ENCODE assay signal across 8 cellular contexts in genomic region chr17:15262291-15263205, GRCh38. TPM values are rescaled to one million over a fixed set of nuclear protein-coding genes. Genes with fewer than 3 reads are reported as not detected.
DNase-seq lines count a peak whose midpoint lies in the region; ATAC-seq lines count a peak whose summit lies in the region.

No MANE protein-coding gene starts in this region.

- no peaks in the 10 kb centered on the region for H3K9me3 Mint-ChIP-seq in activated T-cell treated with anti-CD3 and anti-CD28 coated beads, Interleukin-2, amount 50 U/mL, for 24 hours
- no peaks in the 10 kb centered on the region for H3K9me3 Mint-ChIP-seq in activated T-helper 2 cell treated with anti-CD3 and anti-CD28 coated beads, Interferon-gamma antibody, Interleukin-2, Interleukin-4, amounts not matched to agents 10 μg/mL and 5 μg/mL and 100 μg/mL, durations not matched to agents 14 hours and 24 hours and 36 hours

- peak overlapping the region; percentile 40 for H3K4me3 Mint-ChIP-seq in activated T-cell treated with anti-CD3 and anti-CD28 coated beads, Interleukin-2, amount 50 U/mL, for 24 hours
- peak overlapping the region; percentile 61 for H3K4me3 Mint-ChIP-seq in activated T-helper 2 cell treated with anti-CD3 and anti-CD28 coated beads, Interferon-gamma antibody, Interleukin-2, Interleukin-4, amounts not matched to agents 10 μg/mL and 5 μg/mL and 100 μg/mL, durations not matched to agents 14 hours and 24 hours and 36 hours (ENCODE audit: low read depth)

- peaks cover 22% of the 10 kb centered on the region for H3K4me1 Mint-ChIP-seq in activated T-cell treated with anti-CD3 and anti-CD28 coated beads, Interleukin-2, amount 50 U/mL, for 24 hours (ENCODE audit: low read depth)
- H3K4me1 Mint-ChIP-seq in activated T-helper 2 cell treated with anti-CD3 and anti-CD28 coated beads, Interferon-gamma antibody, Interleukin-2, Interleukin-4, amounts not matched to agents 10 μg/mL and 5 μg/mL and 100 μg/mL, durations not matched to agents 14 hours and 24 hours and 36 hours (ENCODE audit: low read depth) = peaks cover 11% of the 10 kb centered on the region

- H3K27ac Mint-ChIP-seq in activated T-cell treated with anti-CD3 and anti-CD28 coated beads, Interleukin-2, amount 50 U/mL, for 24 hours = no peak overlapping the region
- no peak overlapping the region for H3K27ac Mint-ChIP-seq in activated T-helper 2 cell treated with anti-CD3 and anti-CD28 coated beads, Interferon-gamma antibody, Interleukin-2, Interleukin-4, amounts not matched to agents 10 μg/mL and 5 μg/mL and 100 μg/mL, durations not matched to agents 14 hours and 24 hours and 36 hours

- H3K27me3 Mint-ChIP-seq in activated T-cell treated with anti-CD3 and anti-CD28 coated beads, Interleukin-2, amount 50 U/mL, for 24 hours = peaks cover 97% of the 10 kb centered on the region
- peaks cover 74% of the 10 kb centered on the region for H3K27me3 Mint-ChIP-seq in activated T-helper 2 cell treated with anti-CD3 and anti-CD28 coated beads, Interferon-gamma antibody, Interleukin-2, Interleukin-4, amounts not matched to agents 10 μg/mL and 5 μg/mL and 100 μg/mL, durations not matched to agents 14 hours and 24 hours and 36 hours (ENCODE audit: low read depth)

- peak; percentile 30 for DNase-seq in activated T-cell treated with anti-CD3 and anti-CD28 coated beads, Interleukin-2, amount 50 U/mL, for 24 hours
- DNase-seq in activated T-cell treated with anti-CD3 and anti-CD28 coated beads for 4 hours (no peak), head of caudate nucleus (peak; percentile 69 to 95 (median 87)), nucleus accumbens (lab: John Stamatoyannopoulos, UW) (peak in 55 of 56 donors; percentile 17 to 93 (median 79))
- DNase-seq in activated T-helper 2 cell treated with anti-CD3 and anti-CD28 coated beads, Interferon-gamma antibody, Interleukin-2, Interleukin-4, amounts not matched to agents 10 μg/mL and 5 μg/mL and 100 μg/mL, durations not matched to agents 14 hours and 24 hours and 36 hours (ENCODE audit: low spot score) = no peak

- no peaks in the 10 kb centered on the region for H3K36me3 Mint-ChIP-seq in activated T-cell treated with anti-CD3 and anti-CD28 coated beads, Interleukin-2, amount 50 U/mL, for 24 hours (ENCODE audit: low read depth)
- H3K36me3 Mint-ChIP-seq in activated T-helper 2 cell treated with anti-CD3 and anti-CD28 coated beads, Interferon-gamma antibody, Interleukin-2, Interleukin-4, amounts not matched to agents 10 μg/mL and 5 μg/mL and 100 μg/mL, durations not matched to agents 14 hours and 24 hours and 36 hours (ENCODE audit: low read depth) = no peaks in the 10 kb centered on the region

- no peak for ATAC-seq in HG03108 (IDR thresholded peaks at IDR 0.05; ENCODE audit: unreplicated experiment)
- ATAC-seq in HG02938 (IDR thresholded peaks at IDR 0.05; ENCODE audit: unreplicated experiment) = no peak
- no peak for ATAC-seq in HG03439 (IDR thresholded peaks at IDR 0.05; ENCODE audit: unreplicated experiment)

- intact Hi-C loops in activated T-helper 2 cell treated with anti-CD3 and anti-CD28 coated beads, Interferon-gamma antibody, Interleukin-2, Interleukin-4, amounts not matched to agents 10 μg/mL and 5 μg/mL and 100 μg/mL, durations not matched to agents 14 hours and 24 hours and 36 hours (cut with micrococcal nuclease) = no loop called here
- intact Hi-C loops in head of caudate nucleus (cut with DNase I) = loop anchor here (5.0 kb wide), 1 partner anchor 175 kb away; no protein-coding TSS in a partner anchor

RNA-seq across cellular contexts. Expression of gene PMP22, which starts 2.6 kb away (rescaled TPM):
- total RNA-seq in activated T-helper 2 cell treated with anti-CD3 and anti-CD28 coated beads, Interferon-gamma antibody, Interleukin-2, Interleukin-4, amounts not matched to agents 10 μg/mL and 5 μg/mL and 100 μg/mL, durations not matched to agents 14 hours and 24 hours and 36 hours = 1.2 and 1.6 TPM in 2 replicates

Comparison
In these comparisons a context has a peak if more than half of its experiments do, and no peak if none do; other contexts are left out.
1. DNase-seq: peak in activated T-cell treated with anti-CD3 and anti-CD28 coated beads, Interleukin-2, amount 50 U/mL, for 24 hours (single experiment), head of caudate nucleus (42 of 42) and nucleus accumbens (55 of 56); none in activated T-cell treated with anti-CD3 and anti-CD28 coated beads for 4 hours (single experiment) and activated T-helper 2 cell treated with anti-CD3 and anti-CD28 coated beads, Interferon-gamma antibody, Interleukin-2, Interleukin-4, amounts not matched to agents 10 μg/mL and 5 μg/mL and 100 μg/mL, durations not matched to agents 14 hours and 24 hours and 36 hours (single experiment).